ENCODE assay signal across 22 cellular contexts in the genomic region with DNA sequence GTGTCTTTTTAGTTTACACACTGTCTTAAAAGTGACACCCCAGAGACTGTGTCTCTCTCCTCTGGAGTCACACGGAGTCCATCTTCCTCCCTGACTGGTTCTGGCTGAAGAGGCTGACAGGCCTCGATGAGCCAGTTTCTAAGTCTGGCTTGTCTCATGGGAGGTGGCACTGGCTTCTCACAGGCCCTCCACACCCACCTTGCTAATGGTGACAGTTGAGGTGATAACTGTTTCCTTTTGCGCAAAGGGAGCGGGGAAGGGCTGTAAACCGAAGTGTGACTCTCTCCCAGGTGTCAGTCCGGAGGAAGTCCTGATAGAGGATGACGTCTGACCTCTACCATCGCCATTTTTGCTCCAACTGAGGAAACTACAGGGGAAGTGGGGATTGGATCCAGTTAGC. TPM values are rescaled to one million over a fixed set of nuclear protein-coding genes. Genes with fewer than 3 reads are reported as not detected.
DNase-seq lines count a peak whose midpoint lies in the region; ATAC-seq lines count a peak whose summit lies in the region.
"Had no signal": no experiment of that assay in that cellular context is flagged by ENCODE, and none has a peak within 500 bp of the region (broad histone marks: within the 10 kb centered on the region; RNA-seq: fewer than 3 reads in every experiment).

No MANE protein-coding gene starts in this region.

- H3K4me3 Mint-ChIP-seq in activated T-helper 1 cell treated with anti-CD3 and anti-CD28 coated beads, Interleukin-12 subunit alpha, Interleukin-12 subunit beta, Interleukin-2, Interleukin-4 antibody, amounts not matched to agents 30 ng/mL and 10 ng/mL and 1 ng/mL, durations not matched to agents 14 hours and 24 hours and 36 hours, result no peak overlapping the region
- H3K4me3 Mint-ChIP-seq: CD8-positive, alpha-beta memory T cell had no signal

- DNase-seq in left ventricle myocardium superior (no peak), kidney glomerular epithelial cell (lab: John Stamatoyannopoulos, UW) (no peak), NCI-H2081 treated with DMSO at 0.1 percent for 48 hours (lab: John Stamatoyannopoulos, UW) (no peak), hepatic stellate cell (ENCODE audit: low spot score) (no peak)
- no peak for DNase-seq in activated T-helper 1 cell treated with anti-CD3 and anti-CD28 coated beads, Interleukin-12 subunit alpha, Interleukin-12 subunit beta, Interleukin-2, Interleukin-4 antibody, amounts not matched to agents 30 ng/mL and 10 ng/mL and 1 ng/mL, durations not matched to agents 14 hours and 24 hours and 36 hours (ENCODE audit: low spot score)
- DNase-seq: 8988T; Calu3; CD8-positive, alpha-beta memory T cell; DMS153; GOT3; Karpas-422; MV-4-11; NCI-H1105 treated with DMSO at 0.1 percent for 48 hours; NCI-H2029 treated with DMSO at 0.1 percent for 48 hours; NCI-H2171 treated with DMSO at 0.1 percent for 48 hours; NCI-H524 treated with DMSO at 0.1 percent for 48 hours; NCI-H82 had no signal

- H3K9ac ChIP-seq in BLaER1 (no peak overlapping the region), mucosa of rectum (ENCODE audit: low read depth in 1 of 2, low read length in 2 of 2) (peak overlapping the region; percentile 7 to 29)

- ATAC-seq in esophagus mucosa (peak; percentile 12), left ventricle myocardium superior (peak; percentile 82)
- ATAC-seq: Panc1 had no signal

- H3K27ac Mint-ChIP-seq in activated T-helper 1 cell treated with anti-CD3 and anti-CD28 coated beads, Interleukin-12 subunit alpha, Interleukin-12 subunit beta, Interleukin-2, Interleukin-4 antibody, amounts not matched to agents 30 ng/mL and 10 ng/mL and 1 ng/mL, durations not matched to agents 14 hours and 24 hours and 36 hours, result no peak overlapping the region

- no peaks in the 10 kb centered on the region for H3K27me3 ChIP-seq in BLaER1
- no peaks in the 10 kb centered on the region for H3K27me3 ChIP-seq in mucosa of rectum (ENCODE audit: control insufficient read depth in 2 of 2, insufficient read depth in 2 of 2, low read length in 2 of 2)

- peaks cover 12% of the 10 kb centered on the region for H3K4me1 ChIP-seq in BLaER1
- H3K4me1 ChIP-seq in mucosa of rectum (ENCODE audit: control insufficient read depth in 2 of 2, insufficient read depth in 2 of 2, low read length in 2 of 2), result peaks cover 37 to 51% of the 10 kb centered on the region in 2 donors

- H3K27ac ChIP-seq in BLaER1 (no peak overlapping the region), mucosa of rectum (ENCODE audit: low read depth in 2 of 2, low read length in 2 of 2) (peak overlapping the region; percentile 45 to 61)
- H3K27ac ChIP-seq: C4-2B had no signal

- H3K36me3 ChIP-seq in BLaER1 (peaks cover 66% of the 10 kb centered on the region), mucosa of rectum (ENCODE audit: control insufficient read depth in 2 of 2, insufficient read depth in 2 of 2, low read length in 2 of 2) (peaks cover 15 to 25% of the 10 kb centered on the region in 2 donors)

- H3K27me3 Mint-ChIP-seq in activated T-helper 1 cell treated with anti-CD3 and anti-CD28 coated beads, Interleukin-12 subunit alpha, Interleukin-12 subunit beta, Interleukin-2, Interleukin-4 antibody, amounts not matched to agents 30 ng/mL and 10 ng/mL and 1 ng/mL, durations not matched to agents 14 hours and 24 hours and 36 hours (ENCODE audit: insufficient read depth), result no peaks in the 10 kb centered on the region
- H3K27me3 Mint-ChIP-seq: CD8-positive, alpha-beta memory T cell had no signal

- H3K9me3 Mint-ChIP-seq in activated T-helper 1 cell treated with anti-CD3 and anti-CD28 coated beads, Interleukin-12 subunit alpha, Interleukin-12 subunit beta, Interleukin-2, Interleukin-4 antibody, amounts not matched to agents 30 ng/mL and 10 ng/mL and 1 ng/mL, durations not matched to agents 14 hours and 24 hours and 36 hours, result no peaks in the 10 kb centered on the region
- H3K9me3 Mint-ChIP-seq: CD8-positive, alpha-beta memory T cell had no signal

- peaks cover 14% of the 10 kb centered on the region for H3K36me3 Mint-ChIP-seq in activated T-helper 1 cell treated with anti-CD3 and anti-CD28 coated beads, Interleukin-12 subunit alpha, Interleukin-12 subunit beta, Interleukin-2, Interleukin-4 antibody, amounts not matched to agents 30 ng/mL and 10 ng/mL and 1 ng/mL, durations not matched to agents 14 hours and 24 hours and 36 hours (ENCODE audit: low read depth)

- 0 out of 2 replicates have a peak, but pooled peaks cover 15% of the 10 kb centered on the region for H4K20me1 ChIP-seq in BLaER1

- intact Hi-C loops in left ventricle myocardium superior (cut with micrococcal nuclease), result no loop called here
- intact Hi-C loops in activated T-helper 1 cell treated with anti-CD3 and anti-CD28 coated beads, Interleukin-12 subunit alpha, Interleukin-12 subunit beta, Interleukin-2, Interleukin-4 antibody, amounts not matched to agents 30 ng/mL and 10 ng/mL and 1 ng/mL, durations not matched to agents 14 hours and 24 hours and 36 hours (cut with micrococcal nuclease), result no loop called here

- H3K4me1 Mint-ChIP-seq in activated T-helper 1 cell treated with anti-CD3 and anti-CD28 coated beads, Interleukin-12 subunit alpha, Interleukin-12 subunit beta, Interleukin-2, Interleukin-4 antibody, amounts not matched to agents 30 ng/mL and 10 ng/mL and 1 ng/mL, durations not matched to agents 14 hours and 24 hours and 36 hours (ENCODE audit: low read depth), result no peaks in the 10 kb centered on the region

- no peaks in the 10 kb centered on the region for H3K9me3 ChIP-seq in BLaER1
- no peaks in the 10 kb centered on the region for H3K9me3 ChIP-seq in mucosa of rectum (ENCODE audit: control insufficient read depth in 2 of 2, low read length in 2 of 2)

- H3K4me3 ChIP-seq in BLaER1 (no peak overlapping the region), mucosa of rectum (ENCODE audit: low read length in 2 of 2) (no peak overlapping the region)

- peak overlapping the region; percentile 22; the same call in 1 of the 2 replicates for H3K4me2 ChIP-seq in BLaER1

RNA-seq across cellular contexts. Expression of a gene that starts 30.2 kb away (rescaled TPM):
- total RNA-seq in esophagus mucosa, result 51.7 TPM
- 29.8 TPM for total RNA-seq in left ventricle myocardium superior
- 48.3 and 51.2 TPM in 2 replicates for total RNA-seq in activated T-helper 1 cell treated with anti-CD3 and anti-CD28 coated beads, Interleukin-12 subunit alpha, Interleukin-12 subunit beta, Interleukin-2, Interleukin-4 antibody, amounts not matched to agents 30 ng/mL and 10 ng/mL and 1 ng/mL, durations not matched to agents 14 hours and 24 hours and 36 hours

RNA-seq across cellular contexts. Expression of a gene that starts 30.6 kb away (rescaled TPM):
- 29.6 TPM for total RNA-seq in esophagus mucosa
- 58.1 TPM for total RNA-seq in left ventricle myocardium superior
- 28.7 and 29.3 TPM in 2 replicates for total RNA-seq in activated T-helper 1 cell treated with anti-CD3 and anti-CD28 coated beads, Interleukin-12 subunit alpha, Interleukin-12 subunit beta, Interleukin-2, Interleukin-4 antibody, amounts not matched to agents 30 ng/mL and 10 ng/mL and 1 ng/mL, durations not matched to agents 14 hours and 24 hours and 36 hours
